ENCODE assay signal across 19 cellular contexts in the genomic region with DNA sequence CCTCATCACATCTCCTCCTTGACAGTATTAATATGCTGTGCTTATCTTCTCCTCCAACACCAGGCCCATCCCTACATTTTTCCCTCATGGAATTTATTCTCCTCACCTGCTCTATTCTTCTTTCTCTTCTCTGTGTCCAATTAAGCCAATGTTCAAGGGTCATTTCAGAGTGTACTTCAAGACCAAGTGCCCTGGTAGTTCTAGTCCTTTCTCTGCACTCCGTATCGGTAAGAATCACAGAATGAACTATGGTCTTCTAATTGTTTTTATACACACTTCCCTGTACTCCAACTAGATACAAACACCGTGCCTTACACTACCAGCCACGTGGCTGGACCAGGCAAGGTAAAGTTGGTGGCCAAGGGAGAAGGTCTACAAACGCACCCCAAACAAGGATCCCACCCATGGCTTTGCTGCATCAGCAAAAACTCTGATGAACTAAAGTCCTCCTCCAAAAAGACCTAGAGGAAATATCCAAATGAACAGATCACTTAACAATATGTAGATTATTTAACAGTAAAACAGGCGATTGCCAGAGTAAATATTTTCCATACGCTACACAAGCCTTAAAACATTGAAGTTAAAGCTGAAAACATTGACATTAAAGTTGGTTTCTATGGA. TPM values are rescaled to one million over a fixed set of nuclear protein-coding genes. Genes with fewer than 3 reads are reported as not detected.
A peak's percentile ranks its signal among the peaks of the same experiment; 100 is the strongest.
DNase-seq lines count a peak whose midpoint lies in the region; ATAC-seq, FAIRE-seq and TF ChIP-seq lines count a peak whose summit lies in the region.
"Had no signal": no experiment of that assay in that cellular context is flagged by ENCODE, and none has a peak within 500 bp of the region (broad histone marks: within the 10 kb centered on the region; RNA-seq: fewer than 3 reads in every experiment).

No MANE protein-coding gene starts in this region.

- H3K9ac ChIP-seq in HepG2 (ENCODE audit: insufficient read depth, low read depth, low read length), result no peak overlapping the region

- H3K36me3 Mint-ChIP-seq in chondrocyte (ENCODE audit: low read depth), result peaks cover 6% of the 10 kb centered on the region
- H3K36me3 Mint-ChIP-seq in nephron (ENCODE audit: low read depth), result no peaks in the 10 kb centered on the region

- H3K4me1 Mint-ChIP-seq in chondrocyte (ENCODE audit: low read depth) (peaks cover 11% of the 10 kb centered on the region), nephron (peaks cover 11% of the 10 kb centered on the region)

- DNase-seq in HepG2 (ENCODE audit: low spot score) (no peak), right lobe of liver (no peak), chondrocyte (ENCODE audit: low spot score) (no peak), DMS 273 treated with DMSO at 0.1 percent for 48 hours (lab: John Stamatoyannopoulos, UW) (no peak), transverse colon (no peak), A172 (ENCODE audit: low spot score) (no peak)
- DNase-seq: C1 segment of cervical spinal cord; Calu3; CD4-positive, alpha-beta memory T cell; COR-L47; DMS153; DND-41; GOT3; H7; HCEC 1CT had no signal

- no peaks in the 10 kb centered on the region for H3K79me2 ChIP-seq in HepG2 (ENCODE audit: insufficient read depth, low read length)

- H3K9me3 ChIP-seq in HepG2 (ENCODE audit: low read length) (no peaks in the 10 kb centered on the region), right lobe of liver (no peaks in the 10 kb centered on the region), transverse colon (no peaks in the 10 kb centered on the region)

- no peak overlapping the region for H3K27ac ChIP-seq in HepG2 (ENCODE audit: extremely low read length, insufficient read depth, low read length)
- no peak overlapping the region for H3K27ac ChIP-seq in right lobe of liver
- H3K27ac ChIP-seq in transverse colon, result no peak overlapping the region

- BruUV-seq in HepG2 (replicated peaks; lab: Mats Ljungman, UMichigan), result no TSS peak

- no peak overlapping the region for H2AFZ ChIP-seq in HepG2 (ENCODE audit: low read length)

- in situ Hi-C loops in HepG2 (cut with HindIII; ENCODE audit: extremely low pct_ligation_motif_present, low pct_unique_long_range_greater_than_20kb), result loop anchor here (10.0 kb wide), 1 partner anchor 158 kb away; no protein-coding TSS in a partner anchor
- in situ Hi-C loops in transverse colon (cut with MboI; ENCODE audit: low pct_ligation_motif_present in 1 of 4, low pct_unique_long_range_greater_than_20kb in 1 of 4, low sequenced_read_pairs in 3 of 4), result loop anchor here in 3 of 4 donors (25.0 kb wide), 4 partner anchors 171 to 796 kb away; partner anchors contain the start of gene PRKACB (in 1 of the 3)

- CTCF ChIA-PET in HepG2 (lab: Yijun Ruan, JAX; ENCODE audit: low intra/inter-chr PET ratio, low total read pairs), result no interaction called here

- WGBS in HepG2 (ENCODE audit: low lambda C conversion rate), result 10% methylated on average over 7 of the region's 7 CpGs
- WGBS in right lobe of liver (ENCODE audit: insufficient coverage, low coverage, low lambda C conversion rate, missing lambda C conversion rate), result 58% methylated on average over 6 of the region's 7 CpGs
- WGBS in transverse colon (ENCODE audit: low coverage in 1 of 2), 2 donors, result 73 to 87% methylated on average over 7 of the region's 7 CpGs

- H3K36me3 ChIP-seq in HepG2 (replicated peaks in 1 of 2; ENCODE audit: control insufficient read depth in 1 of 2, insufficient read depth in 2 of 2, low read length in 2 of 2) (no peaks in the 10 kb centered on the region), right lobe of liver (no peaks in the 10 kb centered on the region), transverse colon (no peaks in the 10 kb centered on the region)

- H3K4me3 Mint-ChIP-seq in chondrocyte (ENCODE audit: unreplicated experiment) (no peak overlapping the region), nephron (no peak overlapping the region)
- H3K4me3 Mint-ChIP-seq: CD4-positive, alpha-beta memory T cell had no signal

- H3K4me2 ChIP-seq in HepG2 (ENCODE audit: low read depth, low read length), result no peak overlapping the region

- H3K4me3 ChIP-seq in HepG2 (replicated peaks in 1 of 3; ENCODE audit: insufficient read depth in 1 of 3, low read depth in 2 of 3, low read length in 3 of 3) (no peak overlapping the region), right lobe of liver (no peak overlapping the region), transverse colon (no peak overlapping the region)

- H3K27me3 ChIP-seq in HepG2 (ENCODE audit: control insufficient read depth in 1 of 2, insufficient read depth in 2 of 2, low read length in 2 of 2), result 0 out of 5 replicates have a peak, but pooled peaks cover 0 to 3% of the 10 kb centered on the region in 2 experiments
- no peaks in the 10 kb centered on the region for H3K27me3 ChIP-seq in right lobe of liver
- H3K27me3 ChIP-seq in transverse colon, result no peaks in the 10 kb centered on the region

- no peak for TF ChIP-seq RAD21 in HepG2 (CRISPR knock-in tag; IDR thresholded peaks at IDR 0.05)

- H3K4me1 ChIP-seq in HepG2 (ENCODE audit: insufficient read depth, low read length) (no peaks in the 10 kb centered on the region), right lobe of liver (no peaks in the 10 kb centered on the region), transverse colon (peaks cover 0 to 3% (median 2%) of the 10 kb centered on the region in 4 donors)

- no peaks in the 10 kb centered on the region for H4K20me1 ChIP-seq in HepG2 (ENCODE audit: insufficient read depth, low read length)

- no peak for TF ChIP-seq EP300 in HepG2 (IDR thresholded peaks at IDR 0.05; ENCODE audit: low read depth in 2 of 2, low read length in 2 of 2)
- TF ChIP-seq EP300 in HepG2 (CRISPR knock-in tag; IDR thresholded peaks at IDR 0.05; ENCODE audit: borderline replicate concordance), result no peak
- TF ChIP-seq EP300 in transverse colon (IDR thresholded peaks at IDR 0.05; ENCODE audit: low read depth), result no peak

- ATAC-seq in HepG2 (no peak), right lobe of liver (no peak), HG03342 (IDR thresholded peaks at IDR 0.05; ENCODE audit: unreplicated experiment) (no peak)

- H3K27me3 Mint-ChIP-seq in chondrocyte (ENCODE audit: low read depth) (peaks cover 38% of the 10 kb centered on the region), nephron (ENCODE audit: low read depth) (peaks cover 12% of the 10 kb centered on the region)

- no peaks in the 10 kb centered on the region for H3K9me3 Mint-ChIP-seq in chondrocyte (ENCODE audit: low read depth)
- H3K9me3 Mint-ChIP-seq in nephron, result no peaks in the 10 kb centered on the region
- H3K9me3 Mint-ChIP-seq: CD4-positive, alpha-beta memory T cell had no signal

- intact Hi-C loops in HepG2 (cut with micrococcal nuclease; ENCODE audit: unreplicated experiment) (no loop called here), right lobe of liver (cut with DNase I) (loop anchor here in 1 of 2 donors (10.0 kb wide), 1 partner anchor 158 kb away; no protein-coding TSS in a partner anchor), transverse colon (cut with DNase I; ENCODE audit: low total_unique reads) (no loop called here)

- POLR2A ChIA-PET in HepG2 (lab: Yijun Ruan, JAX), result no interaction called here

- FAIRE-seq in HepG2 (lab: Jason Lieb, UNC), result no peak
- FAIRE-seq: G401.6, GM12892 had no signal

- TF ChIP-seq POLR2A in HepG2 (IDR thresholded peaks at IDR 0.05; ENCODE audit: insufficient read depth in 1 of 2, low read depth in 2 of 2, low read length in 2 of 2) (no peak), right lobe of liver (IDR thresholded peaks at IDR 0.05) (no peak), transverse colon (IDR thresholded peaks at IDR 0.05) (no peak)

- TF ChIP-seq CTCF in HepG2 (CRISPR knock-in tag; IDR thresholded peaks at IDR 0.05) (no peak), right lobe of liver (IDR thresholded peaks at IDR 0.05) (no peak), chondrocyte (IDR thresholded peaks at IDR 0.05) (no peak), nephron (IDR thresholded peaks at IDR 0.05; ENCODE audit: unreplicated experiment in 3 of 3) (no peak), transverse colon (IDR thresholded peaks at IDR 0.05) (no peak)

- H3K27ac Mint-ChIP-seq in chondrocyte (ENCODE audit: unreplicated experiment) (peak overlapping the region; percentile 23), nephron (peak overlapping the region; percentile 38 to 87 (median 46))

TF ChIP-seq in HepG2, 621 proteins besides CTCF, POLR2A, EP300 and RAD21 (continues in another document):
- TF ChIP-seq XBP1 (CRISPR knock-in tag; IDR thresholded peaks at IDR 0.05), result no peak
- TF ChIP-seq MAFF (IDR thresholded peaks at IDR 0.05; ENCODE audit: low read depth, low read length), result peak; percentile 81
- TF ChIP-seq KMT2B (CRISPR knock-in tag; IDR thresholded peaks at IDR 0.05), result no peak
- no peak for TF ChIP-seq AGO1 (IDR thresholded peaks at IDR 0.05; ENCODE audit: low read depth, low read length, poor library complexity, severe bottlenecking)
- TF ChIP-seq ZFP82 (CRISPR knock-in tag; IDR thresholded peaks at IDR 0.05; ENCODE audit: borderline replicate concordance), result no peak

RNA-seq across cellular contexts. Expression of gene LPAR3, which starts 40.1 kb away (rescaled TPM):
- not detected in 2 replicates for total RNA-seq in HepG2 (2016; rRNA removed; fragmentation: Illumina TruSeq; extraction: Trizol)
- total RNA-seq in HepG2 (2016; cell fraction: cytosol; rRNA removed; fragmentation: Illumina TruSeq; extraction: Trizol; ENCODE audit: low read depth), result not detected in 2 replicates
- total RNA-seq in HepG2 (2016; cell fraction: insoluble cytoplasmic fraction; rRNA removed; fragmentation: Illumina TruSeq; extraction: Trizol), result not detected in 2 replicates
- not detected in 2 replicates for total RNA-seq in HepG2 (2016; cell fraction: membrane; rRNA removed; fragmentation: Illumina TruSeq; extraction: Trizol)
- not detected in 2 replicates for total RNA-seq in HepG2 (2016; cell fraction: nucleus; rRNA removed; fragmentation: Illumina TruSeq; extraction: Trizol)
- not detected in 2 replicates for polyA plus RNA-seq in HepG2 (2011; rRNA removed)
- polyA plus RNA-seq in HepG2 (2011; cell fraction: cytosol; rRNA removed), result not detected in 2 replicates
- not detected in 2 replicates for polyA plus RNA-seq in HepG2 (2011; cell fraction: nucleus; rRNA removed)
- polyA plus RNA-seq in HepG2 (2012), result not detected in 2 replicates
- not detected in 2 replicates for polyA plus RNA-seq in HepG2 (2016; cell fraction: cytosol; fragmentation: Illumina TruSeq; extraction: Trizol; ENCODE audit: low read depth)
- not detected in 2 replicates for polyA plus RNA-seq in HepG2 (2016; cell fraction: insoluble cytoplasmic fraction; fragmentation: Illumina TruSeq; extraction: Trizol; ENCODE audit: low read depth)
- polyA plus RNA-seq in HepG2 (2016; cell fraction: membrane; fragmentation: Illumina TruSeq; extraction: Trizol; ENCODE audit: low read depth), result not detected in 2 replicates
- polyA plus RNA-seq in HepG2 (2016; cell fraction: nucleus; fragmentation: Illumina TruSeq; extraction: Trizol; ENCODE audit: insufficient read depth, low read depth), result not detected in 2 replicates
- not detected in 2 replicates for polyA minus RNA-seq in HepG2 (2011; rRNA and poly(A)+ RNA removed; ENCODE audit: low replicate concordance)
- polyA minus RNA-seq in HepG2 (2011; cell fraction: cytosol; rRNA and poly(A)+ RNA removed), result not detected in 2 replicates
- polyA minus RNA-seq in HepG2 (2011; cell fraction: nucleus; rRNA and poly(A)+ RNA removed), result not detected in 2 replicates
- under 1 TPM in 1 of 6 experiments, not detected in 5; 0.31 TPM for total RNA-seq in right lobe of liver
- not detected in 3 replicates for total RNA-seq in chondrocyte
- total RNA-seq in transverse colon, result 10 to 100 TPM in 1 of 4 donors, 1 to 10 TPM in 2, not detected in 1; 3.5 to 10.9 (median 4.1) TPM
- total RNA-seq in A172 (2014; rRNA removed; shearing (Covaris generic)), result not detected in 2 replicates
